Comparison of ENCODE assay signal across 29 cellular contexts in genomic region chr14:103802353-103802752, GRCh38. TPM values are rescaled to one million over a fixed set of nuclear protein-coding genes. Genes with fewer than 3 reads are reported as not detected.
DNase-seq lines count a peak whose midpoint lies in the region; ATAC-seq, FAIRE-seq and TF ChIP-seq lines count a peak whose summit lies in the region.
"Had no signal": no experiment of that assay in that cellular context is flagged by ENCODE, and none has a peak within 500 bp of the region (broad histone marks: within the 10 kb centered on the region; RNA-seq: fewer than 3 reads in every experiment).

No MANE protein-coding gene starts in this region.

- no peaks in the 10 kb centered on the region for H3K27me3 ChIP-seq in keratinocyte (ENCODE audit: control insufficient read depth, extremely low read depth, insufficient read depth, low read length)
- H3K27me3 ChIP-seq in subcutaneous abdominal adipose tissue (ENCODE audit: control insufficient read depth in 5 of 5, insufficient read depth in 4 of 5, low read length in 5 of 5): no peaks in the 10 kb centered on the region
- H3K27me3 ChIP-seq: adrenal gland, body of pancreas, heart right ventricle had no signal

- H3K9ac ChIP-seq in keratinocyte (ENCODE audit: control insufficient read depth, extremely low read depth, insufficient read depth, low read length) (peak overlapping the region; percentile 55), subcutaneous abdominal adipose tissue (ENCODE audit: low read length in 5 of 5) (no peak overlapping the region)

- no peak overlapping the region for H3K4me3 Mint-ChIP-seq in WTC11
- H3K4me3 Mint-ChIP-seq: activated B cell treated with CpG ODN at 0.5 μM for 24 hours; activated CD8-positive, alpha-beta memory T cell treated with anti-CD3 and anti-CD28 coated beads, Interleukin-2, amount 10 ng/mL, durations not matched to agents 7 days and 5 days; activated naive CD4-positive, alpha-beta T cell treated with anti-CD3 and anti-CD28 coated beads for 36 hours; activated T-cell treated with anti-CD3 and anti-CD28 coated beads, Interleukin-2, amount 50 U/mL, for 72 hours had no signal

- no peaks in the 10 kb centered on the region for H3K36me3 Mint-ChIP-seq in WTC11
- H3K36me3 Mint-ChIP-seq: activated CD8-positive, alpha-beta memory T cell treated with anti-CD3 and anti-CD28 coated beads, Interleukin-2, amount 10 ng/mL, durations not matched to agents 7 days and 5 days had no signal

- peaks cover 11% of the 10 kb centered on the region for H3K4me1 Mint-ChIP-seq in WTC11

- H3K9me1 ChIP-seq in keratinocyte (ENCODE audit: control insufficient read depth, extremely low read depth, insufficient read depth, low read length): no peaks in the 10 kb centered on the region

- no peaks in the 10 kb centered on the region for H3K36me3 ChIP-seq in keratinocyte (ENCODE audit: control insufficient read depth in 2 of 2, extremely low read depth in 1 of 2, insufficient read depth in 2 of 2, low read length in 2 of 2)
- H3K36me3 ChIP-seq in subcutaneous abdominal adipose tissue (ENCODE audit: control insufficient read depth in 5 of 5, insufficient read depth in 5 of 5, low read length in 5 of 5): no peaks in the 10 kb centered on the region
- H3K36me3 ChIP-seq: adrenal gland, heart right ventricle, neutrophil had no signal

- H3K27me3 Mint-ChIP-seq in WTC11 (ENCODE audit: low read depth): no peaks in the 10 kb centered on the region
- H3K27me3 Mint-ChIP-seq: activated B cell treated with CpG ODN at 0.5 μM for 24 hours; activated CD8-positive, alpha-beta memory T cell treated with anti-CD3 and anti-CD28 coated beads, Interleukin-2, amount 10 ng/mL, durations not matched to agents 7 days and 5 days had no signal

- peaks cover 34% of the 10 kb centered on the region for H3K79me2 ChIP-seq in keratinocyte (ENCODE audit: control insufficient read depth, insufficient read depth, low read length)

- peaks cover 33% of the 10 kb centered on the region for H3K4me1 ChIP-seq in keratinocyte (ENCODE audit: control insufficient read depth, extremely low read depth, insufficient read depth, low read length)
- H3K4me1 ChIP-seq in subcutaneous abdominal adipose tissue (ENCODE audit: control insufficient read depth in 5 of 5, insufficient read depth in 5 of 5, low read length in 5 of 5): peaks cover 0 to 12% (median 11%) of the 10 kb centered on the region in 5 donors

- DNase-seq in HPDE6-E6E7 (ENCODE audit: extremely low spot score) (peak; percentile 54), WTC11 (ENCODE audit: low spot score) (no peak), keratinocyte (ENCODE audit: low read depth, low spot score) (peak; percentile 45), LoVo (ENCODE audit: low spot score) (no peak), RKO (ENCODE audit: low spot score) (no peak)
- DNase-seq: activated B cell treated with CpG ODN at 0.5 μM for 24 hours; activated CD8-positive, alpha-beta memory T cell treated with anti-CD3 and anti-CD28 coated beads, Interleukin-2, amount 10 ng/mL, durations not matched to agents 7 days and 5 days; activated naive CD4-positive, alpha-beta T cell treated with anti-CD3 and anti-CD28 coated beads for 36 hours; activated T-cell treated with anti-CD3 and anti-CD28 coated beads, Interleukin-2, amount 50 U/mL, for 72 hours; adrenal gland; body of pancreas; C1 segment of cervical spinal cord; DMS79 treated with DMSO at 0.1 percent for 48 hours; GF-D8; HCEC 1CT; heart right ventricle; mesenchymal stem cell; NCI-H1417; NCI-H2029 treated with DMSO at 0.1 percent for 48 hours; NCI-H345; PC-9; SIG-M5; stimulated activated CD4-positive, alpha-beta T cell treated with anti-CD3 and anti-CD28 coated beads, Interleukin-2, amount 100 ng/mL, for 24 hours; T1000 had no signal

- POLR2A ChIA-PET in WTC11 (lab: Charles Lee): no interaction called here

- H3K4me2 ChIP-seq in keratinocyte (ENCODE audit: control insufficient read depth, extremely low read depth, insufficient read depth, low read depth, low read length): peak overlapping the region; percentile 54
- H3K4me2 ChIP-seq: PC-9 had no signal

- FAIRE-seq in keratinocyte (lab: Jason Lieb, UNC): peak; percentile 94
- FAIRE-seq: endothelial cell of umbilical vein, urothelium cell line had no signal

- peak overlapping the region; percentile 76; the same call in 1 of the 2 replicates for H3K27ac Mint-ChIP-seq in WTC11
- H3K27ac Mint-ChIP-seq: activated B cell treated with CpG ODN at 0.5 μM for 24 hours; activated CD8-positive, alpha-beta memory T cell treated with anti-CD3 and anti-CD28 coated beads, Interleukin-2, amount 10 ng/mL, durations not matched to agents 7 days and 5 days; activated naive CD4-positive, alpha-beta T cell treated with anti-CD3 and anti-CD28 coated beads for 36 hours; activated T-cell treated with anti-CD3 and anti-CD28 coated beads, Interleukin-2, amount 50 U/mL, for 72 hours had no signal

- H3K4me3 ChIP-seq in keratinocyte (ENCODE audit: control insufficient read depth in 2 of 3, extremely low read depth in 1 of 3, insufficient read depth in 2 of 3, low read depth in 1 of 3, low read length in 3 of 3) (peak overlapping the region in 1 of 3 experiments; percentile 5), subcutaneous abdominal adipose tissue (ENCODE audit: low read depth in 1 of 5, low read length in 5 of 5) (no peak overlapping the region)
- H3K4me3 ChIP-seq: adrenal gland, body of pancreas, heart right ventricle, PC-9 had no signal

- CTCF ChIA-PET in WTC11 (lab: Charles Lee): interaction anchor here (0.6 to 10.9 kb wide), 6 partner anchors 31 to 275 kb away, joined by 3 to 118 read pairs (median 4); no protein-coding TSS in a partner anchor

- peak overlapping the region; percentile 81 for H3K27ac ChIP-seq in keratinocyte (ENCODE audit: control insufficient read depth, insufficient read depth, low read length)
- H3K27ac ChIP-seq in subcutaneous abdominal adipose tissue (ENCODE audit: low read depth, low read length): peak overlapping the region; percentile 81
- H3K27ac ChIP-seq: adrenal gland, body of pancreas, neutrophil, PC-9 had no signal

- no peaks in the 10 kb centered on the region for H4K20me1 ChIP-seq in keratinocyte (ENCODE audit: control insufficient read depth, extremely low read depth, insufficient read depth, low read length)

- ATAC-seq in WTC11 (no peak), GM18873 (IDR thresholded peaks at IDR 0.05; ENCODE audit: low FRiP score, unreplicated experiment) (no peak)
- ATAC-seq: activated CD8-positive, alpha-beta memory T cell treated with anti-CD3 and anti-CD28 coated beads, Interleukin-2, amount 10 ng/mL, durations not matched to agents 7 days and 5 days; activated T-cell treated with anti-CD3 and anti-CD28 coated beads, Interleukin-2, amount 50 U/mL, for 72 hours; body of pancreas had no signal

- H3K9me3 ChIP-seq in keratinocyte (ENCODE audit: control insufficient read depth, low read depth, low read length) (no peaks in the 10 kb centered on the region), subcutaneous abdominal adipose tissue (ENCODE audit: control insufficient read depth in 5 of 5, low read length in 5 of 5) (no peaks in the 10 kb centered on the region)
- H3K9me3 ChIP-seq: adrenal gland, body of pancreas, heart right ventricle, neutrophil had no signal

- H2AFZ ChIP-seq in keratinocyte (ENCODE audit: control insufficient read depth, low read length): no peak overlapping the region
- H2AFZ ChIP-seq: PC-9 had no signal

- dilution Hi-C loops in keratinocyte (cut with MboI; ENCODE audit: extremely low pct_ligation_motif_present, low sequenced_read_pairs): no loop called here

- no peaks in the 10 kb centered on the region for H3K9me3 Mint-ChIP-seq in WTC11
- H3K9me3 Mint-ChIP-seq: activated B cell treated with CpG ODN at 0.5 μM for 24 hours; activated naive CD4-positive, alpha-beta T cell treated with anti-CD3 and anti-CD28 coated beads for 36 hours; activated T-cell treated with anti-CD3 and anti-CD28 coated beads, Interleukin-2, amount 50 U/mL, for 72 hours had no signal

- no peak for TF ChIP-seq CTCF in WTC11 (IDR thresholded peaks at IDR 0.05)
- TF ChIP-seq CTCF in keratinocyte (optimal IDR thresholded peaks at IDR 0.05 in 1 of 3, IDR thresholded peaks at IDR 0.05 in 1 of 3, conservative IDR thresholded peaks at IDR 0.05 in 1 of 3; ENCODE audit: extremely low read depth in 1 of 3, insufficient read depth in 2 of 3, low read length in 3 of 3): no peak

TF ChIP-seq in WTC11, 78 proteins besides CTCF, POLR2A, EP300 and RAD21:
- no peak for TF ChIP-seq ZNF512 (CRISPR knock-in tag; IDR thresholded peaks at IDR 0.05; ENCODE audit: borderline replicate concordance)

RNA-seq across cellular contexts. Expression of gene PPP1R13B, which starts 45.0 kb away (rescaled TPM):
- 9.3 to 10.3 TPM (median 10.0 TPM) in 3 replicates for total RNA-seq in WTC11 (2021)
- polyA plus RNA-seq in keratinocyte: 5.8 to 7.7 TPM (median 6.6 TPM) in 3 replicates
- 38.4 TPM for polyA plus RNA-seq in keratinocyte (2011; ENCODE audit: low read depth)
- 5.1 and 5.3 TPM in 2 replicates for polyA plus RNA-seq in keratinocyte (2011; cell fraction: cytosol; rRNA removed)
- polyA plus RNA-seq in keratinocyte (2011; cell fraction: nucleus; rRNA removed): 22.3 and 26.6 TPM in 2 replicates
- polyA plus RNA-seq in keratinocyte (2012; ENCODE audit: low replicate concordance): 7.5 and 13.0 TPM in 2 replicates
- polyA minus RNA-seq in keratinocyte: 16.2 to 31.2 TPM (median 24.2 TPM) in 3 replicates
- polyA minus RNA-seq in keratinocyte (2011; cell fraction: cytosol; rRNA and poly(A)+ RNA removed): 5.0 TPM
- 15.7 and 23.7 TPM in 2 replicates for polyA minus RNA-seq in keratinocyte (2011; cell fraction: nucleus; rRNA and poly(A)+ RNA removed)

Comparison
In these comparisons a context has a peak if more than half of its experiments do, and no peak if none do; other contexts are left out.
1. DNase-seq: peak in HPDE6-E6E7 (single experiment) and keratinocyte (single experiment); none in WTC11 (single experiment), LoVo (single experiment) and RKO (single experiment).